In genomic region chr11:73975479-73975757, GRCh38 we compare ENCODE assay signal across 21 cellular contexts. TPM values are rescaled to one million over a fixed set of nuclear protein-coding genes. Genes with fewer than 3 reads are reported as not detected.
A peak's percentile ranks its signal among the peaks of the same experiment; 100 is the strongest.
DNase-seq lines count a peak whose midpoint lies in the region; ATAC-seq and TF ChIP-seq lines count a peak whose summit lies in the region.
"Had no signal": no experiment of that assay in that cellular context is flagged by ENCODE, and none has a peak within 500 bp of the region (broad histone marks: within the 10 kb centered on the region; RNA-seq: fewer than 3 reads in every experiment).

No MANE protein-coding gene starts in this region.

- H3K4me1 ChIP-seq in sigmoid colon: no peaks in the 10 kb centered on the region
- H3K4me1 ChIP-seq: uterus had no signal

- peaks cover 97% of the 10 kb centered on the region for H3K4me1 Mint-ChIP-seq in activated naive CD8-positive, alpha-beta T cell treated with anti-CD3 and anti-CD28 coated beads, Interleukin-2, amount 50 U/mL, for 24 hours

- peaks cover 70% of the 10 kb centered on the region for H3K36me3 Mint-ChIP-seq in activated naive CD8-positive, alpha-beta T cell treated with anti-CD3 and anti-CD28 coated beads, Interleukin-2, amount 50 U/mL, for 24 hours (ENCODE audit: low read depth)

- no peaks in the 10 kb centered on the region for H3K9me3 Mint-ChIP-seq in activated naive CD8-positive, alpha-beta T cell treated with anti-CD3 and anti-CD28 coated beads, Interleukin-2, amount 50 U/mL, for 24 hours
- H3K9me3 Mint-ChIP-seq: nephron progenitor cell had no signal

- no peak for TF ChIP-seq POLR2A in sigmoid colon (IDR thresholded peaks at IDR 0.05)

- no peaks in the 10 kb centered on the region for H3K27me3 Mint-ChIP-seq in activated naive CD8-positive, alpha-beta T cell treated with anti-CD3 and anti-CD28 coated beads, Interleukin-2, amount 50 U/mL, for 24 hours

- no peaks in the 10 kb centered on the region for H3K27me3 ChIP-seq in sigmoid colon
- H3K27me3 ChIP-seq: adrenal gland, hepatocyte, Peyer's patch, uterus had no signal

- H3K4me3 Mint-ChIP-seq in activated naive CD8-positive, alpha-beta T cell treated with anti-CD3 and anti-CD28 coated beads, Interleukin-2, amount 50 U/mL, for 24 hours: no peak overlapping the region
- H3K4me3 Mint-ChIP-seq: nephron progenitor cell had no signal

- peak; percentile 59 for DNase-seq in activated CD8-positive, alpha-beta memory T cell treated with anti-CD3 and anti-CD28 coated beads for 24 hours
- DNase-seq in activated CD8-positive, alpha-beta memory T cell treated with anti-CD3 and anti-CD28 coated beads, Interleukin-2, amount 50 U/mL, for 4 hours: no peak
- DNase-seq in activated naive CD8-positive, alpha-beta T cell treated with anti-CD3 and anti-CD28 coated beads, Interleukin-2, amount 50 U/mL, for 24 hours: no peak
- DNase-seq in sigmoid colon (peak; percentile 45), SK-N-DZ (ENCODE audit: low spot score) (no peak), cortex of kidney (lab: John Stamatoyannopoulos, UW) (no peak), ureter (ENCODE audit: low spot score) (no peak)
- DNase-seq: adrenal gland; KBM-7; mammary epithelial cell; NCI-H1105; NCI-H2171 treated with DMSO at 0.1 percent for 48 hours; NCI-H774; nephron progenitor cell; stimulated activated CD4-positive, alpha-beta T cell treated with anti-CD3 and anti-CD28 coated beads, Interleukin-15, amount 100 ng/mL, for 24 hours; uterus had no signal

- intact Hi-C loops in sigmoid colon (cut with DNase I): no loop called here

- no peak for ATAC-seq in activated naive CD8-positive, alpha-beta T cell treated with anti-CD3 and anti-CD28 coated beads, Interleukin-2, amount 50 U/mL, for 24 hours
- ATAC-seq: psoas muscle had no signal

- no peak for TF ChIP-seq EP300 in sigmoid colon (IDR thresholded peaks at IDR 0.05)

- TF ChIP-seq CTCF in sigmoid colon (IDR thresholded peaks at IDR 0.05): no peak

- peak overlapping the region; percentile 2 for H3K27ac Mint-ChIP-seq in activated naive CD8-positive, alpha-beta T cell treated with anti-CD3 and anti-CD28 coated beads, Interleukin-2, amount 50 U/mL, for 24 hours
- H3K27ac Mint-ChIP-seq: nephron progenitor cell had no signal

- H3K36me3 ChIP-seq in KOPT-K1 (ENCODE audit: insufficient read depth, low read length) (peaks cover 77% of the 10 kb centered on the region), sigmoid colon (peaks cover 0 to 42% (median 8%) of the 10 kb centered on the region in 4 donors)
- H3K36me3 ChIP-seq: uterus had no signal

- 84 to 91% methylated on average over 6 of the region's 6 CpGs for WGBS in sigmoid colon, 2 donors

- H3K9me3 ChIP-seq in KOPT-K1 (ENCODE audit: insufficient read depth, low read length, poor library complexity, severe bottlenecking) (no peaks in the 10 kb centered on the region), sigmoid colon (no peaks in the 10 kb centered on the region)
- H3K9me3 ChIP-seq: adrenal gland, HAP-1, Peyer's patch, psoas muscle, uterus had no signal

- H3K4me3 ChIP-seq in sigmoid colon: no peak overlapping the region
- H3K4me3 ChIP-seq: adrenal gland, HAP-1, hepatocyte, Peyer's patch, psoas muscle, uterus had no signal

- peak overlapping the region; percentile 40 for H3K27ac ChIP-seq in KOPT-K1 (ENCODE audit: low read depth, low read length, poor library complexity, severe bottlenecking)
- H3K27ac ChIP-seq in sigmoid colon: no peak overlapping the region
- H3K27ac ChIP-seq: adrenal gland, hepatocyte, psoas muscle, uterus had no signal

RNA-seq across cellular contexts. Expression of gene UCP2, which starts 7.2 kb away (rescaled TPM):
- 10 to 100 TPM; 23.8 to 38.8 (median 27.9) TPM for total RNA-seq in sigmoid colon
- polyA plus RNA-seq in sigmoid colon: 100 to 1,000 TPM in 1 of 3 donors, 10 to 100 TPM in 2; 37.2 to 117 (median 52.5) TPM
- polyA plus RNA-seq in SK-N-DZ (2014; cell fraction: cytosol; rRNA removed): 25.3 and 28.3 TPM in 2 replicates
- 13.8 and 27.2 TPM in 2 replicates for polyA plus RNA-seq in SK-N-DZ (2014; cell fraction: nucleus; rRNA removed)
- total RNA-seq in ureter: 269 TPM

RNA-seq across cellular contexts. Expression of gene DNAJB13, which starts 24.6 kb away (rescaled TPM):
- total RNA-seq in sigmoid colon: under 1 TPM in 1 of 4 donors, not detected in 3; 0.27 TPM
- not detected for polyA plus RNA-seq in sigmoid colon
- polyA plus RNA-seq in SK-N-DZ (2014; cell fraction: cytosol; rRNA removed): not detected in 2 replicates
- polyA plus RNA-seq in SK-N-DZ (2014; cell fraction: nucleus; rRNA removed): not detected in 2 replicates
- 2.0 TPM for total RNA-seq in ureter
- total RNA-seq: mammary epithelial cell, psoas muscle had no signal
- polyA plus RNA-seq: hepatocyte, mammary epithelial cell had no signal

RNA-seq across cellular contexts. Expression of gene UCP3, which starts 33.5 kb away (rescaled TPM):
- total RNA-seq in sigmoid colon (1 to 10 TPM in 2 of 4 donors, under 1 TPM in 2; 0.41 to 2.8 (median 1.0) TPM), ureter (1.9 TPM)
- 1 to 10 TPM in 1 of 3 donors, under 1 TPM in 1, not detected in 1; 0.23 to 1.9 TPM for polyA plus RNA-seq in sigmoid colon
- polyA plus RNA-seq in SK-N-DZ (2014; cell fraction: cytosol; rRNA removed): 0.23 and 0.51 TPM in 2 replicates
- polyA plus RNA-seq in SK-N-DZ (2014; cell fraction: nucleus; rRNA removed): 3.2 and 8.2 TPM in 2 replicates
- polyA plus RNA-seq: hepatocyte had no signal

Comparison
In these comparisons a context has a peak if more than half of its experiments do, and no peak if none do; other contexts are left out.
1. DNase-seq: peak in activated CD8-positive, alpha-beta memory T cell treated with anti-CD3 and anti-CD28 coated beads for 24 hours (single experiment) and sigmoid colon (single experiment); none in activated CD8-positive, alpha-beta memory T cell treated with anti-CD3 and anti-CD28 coated beads, Interleukin-2, amount 50 U/mL, for 4 hours (single experiment), activated naive CD8-positive, alpha-beta T cell treated with anti-CD3 and anti-CD28 coated beads, Interleukin-2, amount 50 U/mL, for 24 hours (single experiment), SK-N-DZ (single experiment), cortex of kidney (single experiment) and ureter (single experiment).